22 cellular contexts compared by ENCODE assay signal in genomic region chr1:87730274-87731222, GRCh38.
DNase-seq lines count a peak whose midpoint lies in the region; ATAC-seq, FAIRE-seq and TF ChIP-seq lines count a peak whose summit lies in the region.
"Had no signal": no experiment of that assay in that cellular context is flagged by ENCODE, and none has a peak within 500 bp of the region (broad histone marks: within the 10 kb centered on the region; RNA-seq: fewer than 3 reads in every experiment).

No MANE protein-coding gene starts in this region.

- H3K27ac ChIP-seq in IMR-90 (ENCODE audit: insufficient read depth, low read length) (no peak overlapping the region), smooth muscle cell (ENCODE audit: low read depth) (peak overlapping the region; percentile 60)
- H3K27ac ChIP-seq: BLaER1 had no signal

- H3K79me2 ChIP-seq in smooth muscle cell (ENCODE audit: low read depth) = no peaks in the 10 kb centered on the region

- TF ChIP-seq RAD21 in IMR-90 (IDR thresholded peaks at IDR 0.05; ENCODE audit: low read length) = no peak

- no peak overlapping the region for H3K23ac ChIP-seq in IMR-90 (ENCODE audit: low read depth, low read length)

- H3K4me3 ChIP-seq in IMR-90 (ENCODE audit: insufficient read depth, low read depth, low read length) = no peak overlapping the region
- no peak overlapping the region for H3K4me3 ChIP-seq in smooth muscle cell
- H3K4me3 ChIP-seq: BLaER1 had no signal

- 70% methylated on average over 6 of the region's 9 CpGs; no CpG with 5 or more reads in 1 of the 2 experiments for WGBS in IMR-90 (ENCODE audit: extremely low coverage in 2 of 2, insufficient read length in 1 of 2), 2 experiments
- 36% methylated on average over 9 of the region's 9 CpGs for WGBS in smooth muscle cell (ENCODE audit: low lambda C conversion rate)

- H3K27me3 ChIP-seq in IMR-90 (ENCODE audit: control insufficient read depth, insufficient read depth, low read length) = no peaks in the 10 kb centered on the region
- H3K27me3 ChIP-seq in smooth muscle cell (ENCODE audit: low read depth) = no peaks in the 10 kb centered on the region
- H3K27me3 ChIP-seq: BLaER1 had no signal

- CTCF ChIA-PET in IMR-90 (lab: Yijun Ruan, JAX) = no interaction called here

- intact Hi-C loops in IMR-90 (cut with micrococcal nuclease) = no loop called here

- no peak overlapping the region for H2BK20ac ChIP-seq in IMR-90 (ENCODE audit: low read depth, low read length)

- H3K56ac ChIP-seq in IMR-90 (ENCODE audit: extremely low read depth, insufficient read depth, low read length) = no peak overlapping the region

- no peak overlapping the region for H2AFZ ChIP-seq in IMR-90 (replicated peaks; ENCODE audit: low read length, poor library complexity)
- peak overlapping the region; percentile 78 for H2AFZ ChIP-seq in smooth muscle cell (ENCODE audit: low read depth)

- H3K9me3 ChIP-seq in IMR-90 (ENCODE audit: control insufficient read depth, insufficient read depth, low read length) (no peaks in the 10 kb centered on the region), smooth muscle cell (replicated peaks; ENCODE audit: low read depth) (no peaks in the 10 kb centered on the region)
- H3K9me3 ChIP-seq: BLaER1 had no signal

- H3K4me1 ChIP-seq in IMR-90 (ENCODE audit: control insufficient read depth, insufficient read depth, low read length) (peaks cover 5% of the 10 kb centered on the region; the same call in 1 of the 2 replicates), smooth muscle cell (ENCODE audit: low read depth) (no peaks in the 10 kb centered on the region)
- H3K4me1 ChIP-seq: BLaER1 had no signal

- ATAC-seq in IMR-90 (ENCODE audit: low read depth) = peak; percentile 62

- no peak overlapping the region for H2BK15ac ChIP-seq in IMR-90 (ENCODE audit: low read depth, low read length)

- POLR2A ChIA-PET in IMR-90 (lab: Charles Lee; ENCODE audit: unreplicated experiment) = no interaction called here

- H3K36me3 ChIP-seq in IMR-90 (ENCODE audit: control insufficient read depth, insufficient read depth, low read length) (no peaks in the 10 kb centered on the region), smooth muscle cell (ENCODE audit: low read depth) (no peaks in the 10 kb centered on the region)
- H3K36me3 ChIP-seq: BLaER1 had no signal

- TF ChIP-seq CTCF in IMR-90 (conservative IDR thresholded peaks at IDR 0.05; ENCODE audit: low read depth, low read length) (no peak), smooth muscle cell (IDR thresholded peaks at IDR 0.05; ENCODE audit: borderline replicate concordance, insufficient read depth, poor library complexity, severe bottlenecking) (no peak)

- H4K5ac ChIP-seq in IMR-90 (ENCODE audit: low read depth, low read length) = no peak overlapping the region

- H4K91ac ChIP-seq in IMR-90 (ENCODE audit: insufficient read depth, low read depth, low read length) = no peak overlapping the region

- DNase-seq in IMR-90 = peak; percentile 44
- peak; percentile 2 for DNase-seq in amniotic epithelial cell (ENCODE audit: low read depth)
- DNase-seq in kidney tubule cell (ENCODE audit: low spot score) = peak; percentile 31
- no peak for DNase-seq in smooth muscle cell (lab: John Stamatoyannopoulos, UW; ENCODE audit: unreplicated experiment)
- DNase-seq in GM12892 (ENCODE audit: insufficient read length) = no peak
- DNase-seq in DMS 273 treated with DMSO at 0.1 percent for 48 hours (lab: John Stamatoyannopoulos, UW) = no peak
- DNase-seq in A172 (ENCODE audit: low spot score) = no peak
- DNase-seq: CD4-positive, alpha-beta T cell; COR-L47; DMS79 treated with DMSO at 0.1 percent for 48 hours; Kasumi-1; NCI-H1694 treated with DMSO at 0.1 percent for 48 hours; NCI-H2081 treated with DMSO at 0.1 percent for 48 hours; NCI-H2171 treated with DMSO at 0.1 percent for 48 hours; NCI-H446; NCI-H526 treated with DMSO at 0.1 percent for 48 hours; OCI-M1; Right ventricle myocardium superior had no signal

- H4K8ac ChIP-seq in IMR-90 (ENCODE audit: low read depth in 2 of 2, low read length in 2 of 2) = no peak overlapping the region

- dilution Hi-C loops in IMR-90 (cut with HindIII; ENCODE audit: low sequenced_read_pairs, unreplicated experiment) = no loop called here

- no peak overlapping the region for H2AK9ac ChIP-seq in IMR-90 (replicated peaks; ENCODE audit: low read depth, low read length, poor library complexity)

- H3K18ac ChIP-seq in IMR-90 (ENCODE audit: low read depth, low read length) = no peak overlapping the region

- 0 out of 2 replicates have a peak overlapping the region, but pooled peaks have one; percentile 1 for H3K4ac ChIP-seq in IMR-90 (ENCODE audit: low read depth, low read length)

- no peak overlapping the region for H3K9ac ChIP-seq in IMR-90 (ENCODE audit: low read depth, low read length)
- no peak overlapping the region for H3K9ac ChIP-seq in smooth muscle cell (ENCODE audit: low read depth)
- H3K9ac ChIP-seq: BLaER1 had no signal

- no peaks in the 10 kb centered on the region for H4K20me1 ChIP-seq in IMR-90 (ENCODE audit: insufficient read depth, low read length)
- no peaks in the 10 kb centered on the region for H4K20me1 ChIP-seq in smooth muscle cell (ENCODE audit: low read depth)
- H4K20me1 ChIP-seq: BLaER1 had no signal

- peak overlapping the region; percentile 46; the same call in 1 of the 2 replicates for H3K4me2 ChIP-seq in IMR-90 (ENCODE audit: low read depth, low read length)
- peak overlapping the region; percentile 47 for H3K4me2 ChIP-seq in smooth muscle cell
- H3K4me2 ChIP-seq: BLaER1 had no signal

- TF ChIP-seq POLR2A in IMR-90 (IDR thresholded peaks at IDR 0.05; ENCODE audit: low read depth, low read length) = no peak
- TF ChIP-seq POLR2A in GM12892 (IDR thresholded peaks at IDR 0.05; ENCODE audit: low read depth, low read length) = no peak

- no peak overlapping the region for H2BK120ac ChIP-seq in IMR-90 (ENCODE audit: low read depth, low read length)

- no TSS peak for BruUV-seq in IMR-90 (replicated peaks; lab: Mats Ljungman, UMichigan)

- no peak overlapping the region for H3K14ac ChIP-seq in IMR-90 (replicated peaks; ENCODE audit: low read depth, low read length)

- H3K79me1 ChIP-seq in IMR-90 (ENCODE audit: low read depth in 1 of 2, low read length in 2 of 2) = no peaks in the 10 kb centered on the region

- H3K9me1 ChIP-seq in IMR-90 (ENCODE audit: insufficient read depth, low read length) = peaks cover 4% of the 10 kb centered on the region; the same call in 1 of the 2 replicates

- H2AK5ac ChIP-seq in IMR-90 (ENCODE audit: low read depth, low read length) = no peak overlapping the region

- no peak for FAIRE-seq in GM12892 (lab: Jason Lieb, UNC)
- FAIRE-seq: GM12891, H54, RCC 7860 had no signal

- H3F3A ChIP-seq in smooth muscle cell (ENCODE audit: low read depth) = peaks cover 9% of the 10 kb centered on the region

- in situ Hi-C loops in IMR-90 (cut with MboI; ENCODE audit: low sequenced_read_pairs) = no loop called here

- no peak overlapping the region for H2BK5ac ChIP-seq in IMR-90 (ENCODE audit: low read depth, low read length, poor library complexity, severe bottlenecking)

TF ChIP-seq in IMR-90, 13 proteins besides CTCF, POLR2A, EP300 and RAD21:
- TF ChIP-seq BHLHE40 (IDR thresholded peaks at IDR 0.05; ENCODE audit: low read depth, low read length) (no peak), CEBPB (IDR thresholded peaks at IDR 0.05; ENCODE audit: low read depth, low read length) (peak; percentile 45), RCOR1 (IDR thresholded peaks at IDR 0.05; ENCODE audit: insufficient replicate concordance, low read length) (no peak)

Comparison
In these comparisons a context has a peak if more than half of its experiments do, and no peak if none do; other contexts are left out.
1. DNase-seq: peak in IMR-90 (single experiment), amniotic epithelial cell (single experiment) and kidney tubule cell (single experiment); none in smooth muscle cell (single experiment), GM12892 (single experiment), DMS 273 treated with DMSO at 0.1 percent for 48 hours (single experiment) and A172 (single experiment).